ENCODE assay signal across 12 cellular contexts in the genomic region with DNA sequence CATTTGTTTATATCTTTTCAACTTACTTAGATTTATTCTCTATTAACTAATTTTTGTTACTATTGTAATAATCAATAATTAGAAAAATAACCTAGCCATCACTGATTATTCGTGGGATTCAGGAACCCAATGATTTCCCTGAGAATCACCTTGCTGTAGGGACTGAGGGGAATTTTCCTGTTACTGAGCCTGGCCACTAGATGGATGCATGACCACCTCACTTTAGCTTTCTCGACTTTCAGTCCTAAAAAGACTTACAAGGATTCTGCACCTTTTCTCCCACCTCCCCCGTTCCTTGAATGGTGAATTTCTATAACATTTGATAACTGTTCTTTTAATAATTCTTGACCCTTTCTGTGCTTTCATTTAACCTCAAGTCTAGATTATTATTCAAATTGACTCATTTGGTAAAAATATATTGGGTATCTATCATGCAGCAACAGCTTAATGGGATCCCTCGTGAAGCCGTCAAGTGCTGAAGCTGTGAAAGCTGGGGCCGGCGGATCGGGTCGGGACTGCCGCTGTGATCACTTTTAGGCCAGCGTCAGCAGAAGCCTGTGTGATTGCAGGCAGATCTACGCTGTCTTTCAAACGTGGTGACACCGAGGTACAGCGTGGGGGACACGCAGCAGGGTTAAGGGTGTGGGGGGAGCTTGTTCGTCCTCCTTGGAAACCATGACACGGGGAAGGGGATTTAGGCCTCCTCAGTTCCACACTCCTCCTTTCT. TPM values are rescaled to one million over a fixed set of nuclear protein-coding genes. Genes with fewer than 3 reads are reported as not detected.
A peak's percentile ranks its signal among the peaks of the same experiment; 100 is the strongest.
DNase-seq lines count a peak whose midpoint lies in the region; ATAC-seq and TF ChIP-seq lines count a peak whose summit lies in the region.
"Had no signal": no experiment of that assay in that cellular context is flagged by ENCODE, and none has a peak within 500 bp of the region (broad histone marks: within the 10 kb centered on the region; RNA-seq: fewer than 3 reads in every experiment).

No MANE protein-coding gene starts in this region.

- H3K27ac ChIP-seq in left ventricle myocardium inferior (replicated peaks) (no peak overlapping the region), foreskin keratinocyte (no peak overlapping the region)
- H3K27ac ChIP-seq: spleen had no signal

- H3K9me3 Mint-ChIP-seq in activated CD4-positive, alpha-beta T cell treated with anti-CD3 and anti-CD28 coated beads, Interleukin-2, amount 10 ng/mL, durations not matched to agents 7 days and 5 days = no peaks in the 10 kb centered on the region

- CTCF ChIA-PET in activated CD4-positive, alpha-beta T cell treated with anti-CD3 and anti-CD28 coated beads, Interleukin-2, amount 10 ng/mL, durations not matched to agents 7 days and 5 days (lab: Charles Lee) = interaction anchor here (1.7 kb wide), 1 partner anchor 835 kb away, joined by 7 read pairs; no protein-coding TSS in a partner anchor

- DNase-seq in left ventricle myocardium inferior = no peak
- DNase-seq in left ventricle myocardium superior = no peak
- peak; percentile 34 for DNase-seq in RKO (ENCODE audit: low spot score)
- DNase-seq in foreskin keratinocyte = no peak
- no peak for DNase-seq in activated CD4-positive, alpha-beta T cell treated with anti-CD3 and anti-CD28 coated beads, Interleukin-2, amount 50 U/mL, for 1 hour
- DNase-seq in activated CD4-positive, alpha-beta T cell treated with anti-CD3 and anti-CD28 coated beads, Interleukin-2, amount 10 ng/mL, durations not matched to agents 7 days and 5 days = no peak
- DNase-seq: activated CD4-positive, CD25-positive, alpha-beta regulatory T cell treated with anti-CD3 and anti-CD28 coated beads, Interleukin-2, amount 50 U/mL, for 72 hours; amygdala; NCI-H446 treated with DMSO at 0.1 percent for 48 hours; spleen had no signal

- ATAC-seq in left ventricle myocardium superior (no peak), foreskin keratinocyte (no peak), GM21526 (IDR thresholded peaks at IDR 0.05; ENCODE audit: low FRiP score, unreplicated experiment) (no peak), HG03439 (IDR thresholded peaks at IDR 0.05; ENCODE audit: unreplicated experiment) (no peak)

- peak; percentile 35 for TF ChIP-seq CTCF in left ventricle myocardium inferior (IDR thresholded peaks at IDR 0.05; ENCODE audit: borderline replicate concordance)
- TF ChIP-seq CTCF in foreskin keratinocyte (conservative IDR thresholded peaks at IDR 0.05) = peak; percentile 39

- H3K4me1 ChIP-seq in left ventricle myocardium inferior (no peaks in the 10 kb centered on the region), foreskin keratinocyte (no peaks in the 10 kb centered on the region)

- peaks cover 3% of the 10 kb centered on the region for H3K9me3 ChIP-seq in left ventricle myocardium inferior (replicated peaks)
- H3K9me3 ChIP-seq: spleen had no signal

- no peak overlapping the region for H3K4me3 Mint-ChIP-seq in activated CD4-positive, alpha-beta T cell treated with anti-CD3 and anti-CD28 coated beads, Interleukin-2, amount 10 ng/mL, durations not matched to agents 7 days and 5 days

- H3K27me3 ChIP-seq in left ventricle myocardium inferior (ENCODE audit: low read depth) = peaks cover 85% of the 10 kb centered on the region
- H3K27me3 ChIP-seq in foreskin keratinocyte = no peaks in the 10 kb centered on the region

- peaks cover 2% of the 10 kb centered on the region for H3K4me1 Mint-ChIP-seq in activated CD4-positive, alpha-beta T cell treated with anti-CD3 and anti-CD28 coated beads, Interleukin-2, amount 10 ng/mL, durations not matched to agents 7 days and 5 days

- intact Hi-C loops in left ventricle myocardium inferior (cut with micrococcal nuclease) = no loop called here
- intact Hi-C loops in left ventricle myocardium superior (cut with micrococcal nuclease) = no loop called here

- H3K36me3 Mint-ChIP-seq in activated CD4-positive, alpha-beta T cell treated with anti-CD3 and anti-CD28 coated beads, Interleukin-2, amount 10 ng/mL, durations not matched to agents 7 days and 5 days (ENCODE audit: low read depth) = no peaks in the 10 kb centered on the region

- no peaks in the 10 kb centered on the region for H3K36me3 ChIP-seq in left ventricle myocardium inferior
- H3K36me3 ChIP-seq: spleen had no signal

- H3K4me3 ChIP-seq in left ventricle myocardium inferior = no peak overlapping the region
- H3K4me3 ChIP-seq: spleen had no signal

- POLR2A ChIA-PET in activated CD4-positive, alpha-beta T cell treated with anti-CD3 and anti-CD28 coated beads, Interleukin-2, amount 10 ng/mL, durations not matched to agents 7 days and 5 days (lab: Charles Lee) = no interaction called here

- peaks cover 14% of the 10 kb centered on the region for H3K27me3 Mint-ChIP-seq in activated CD4-positive, alpha-beta T cell treated with anti-CD3 and anti-CD28 coated beads, Interleukin-2, amount 10 ng/mL, durations not matched to agents 7 days and 5 days

- H3K27ac Mint-ChIP-seq in activated CD4-positive, alpha-beta T cell treated with anti-CD3 and anti-CD28 coated beads, Interleukin-2, amount 10 ng/mL, durations not matched to agents 7 days and 5 days = no peak overlapping the region

RNA-seq across cellular contexts. Expression of a gene that starts 38.8 kb away (rescaled TPM):
- total RNA-seq in left ventricle myocardium inferior (10.4 TPM), left ventricle myocardium superior (9.4 TPM), foreskin keratinocyte (23.2 and 27.5 TPM in 2 replicates)
- polyA plus RNA-seq in foreskin keratinocyte = 32.6 and 33.5 TPM in 2 replicates
- total RNA-seq in activated CD4-positive, alpha-beta T cell treated with anti-CD3 and anti-CD28 coated beads, Interleukin-2, amount 10 ng/mL, durations not matched to agents 7 days and 5 days = 10 to 100 TPM; 30.3 to 31.7 TPM
